13 cellular contexts compared by ENCODE assay signal in the genomic region with DNA sequence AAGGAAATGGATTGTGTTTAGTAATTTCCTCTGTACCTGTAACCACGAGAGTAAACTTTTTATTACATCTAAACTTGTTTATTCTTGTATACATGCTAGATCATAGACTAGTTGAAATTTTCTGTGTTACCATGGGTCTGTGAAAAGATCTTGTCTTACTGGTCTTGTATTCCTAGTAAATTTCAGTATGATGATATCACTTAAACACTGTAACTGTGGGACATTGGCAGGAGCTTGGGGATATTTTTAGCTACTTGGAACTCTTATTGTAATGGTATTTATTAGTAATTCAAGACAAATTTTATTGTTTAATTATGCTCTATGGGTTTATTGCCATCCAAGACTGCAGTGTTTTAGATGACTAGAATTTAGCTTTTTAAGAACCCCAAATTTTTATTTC. TPM values are rescaled to one million over a fixed set of nuclear protein-coding genes. Genes with fewer than 3 reads are reported as not detected.
A peak's percentile ranks its signal among the peaks of the same experiment; 100 is the strongest.
DNase-seq lines count a peak whose midpoint lies in the region; ATAC-seq, FAIRE-seq and TF ChIP-seq lines count a peak whose summit lies in the region.
"Had no signal": no experiment of that assay in that cellular context is flagged by ENCODE, and none has a peak within 500 bp of the region (broad histone marks: within the 10 kb centered on the region; RNA-seq: fewer than 3 reads in every experiment).

No MANE protein-coding gene starts in this region.

- H3K27me3 ChIP-seq in BJ (ENCODE audit: control insufficient read depth, insufficient read depth, low read length) = no peaks in the 10 kb centered on the region
- H3K27me3 ChIP-seq in right lobe of liver = no peaks in the 10 kb centered on the region

- DNase-seq in BJ (ENCODE audit: low read depth) = peak; percentile 89
- peak; percentile 59 for DNase-seq in M059J (ENCODE audit: low read depth)
- peak; percentile 64 for DNase-seq in non-pigmented ciliary epithelial cell (ENCODE audit: low read depth)
- DNase-seq in ureter (ENCODE audit: low spot score) = no peak
- DNase-seq in left lobe of liver (ENCODE audit: low spot score) = no peak
- DNase-seq in right lobe of liver = no peak
- DNase-seq: activated CD8-positive, alpha-beta memory T cell treated with anti-CD3 and anti-CD28 coated beads, Interleukin-2, amount 10 ng/mL, durations not matched to agents 7 days and 5 days; left cardiac atrium; PC-9; T1000 had no signal

- no peaks in the 10 kb centered on the region for H3K9me3 ChIP-seq in right lobe of liver
- H3K9me3 ChIP-seq: thoracic aorta had no signal

- TF ChIP-seq POLR2A in right lobe of liver (IDR thresholded peaks at IDR 0.05) = no peak

- POLR2A ChIA-PET in BJ (lab: Charles Lee) = no interaction called here

- 50% methylated on average over 1 of the region's 1 CpG for WGBS in right lobe of liver (ENCODE audit: insufficient coverage, low coverage, low lambda C conversion rate, missing lambda C conversion rate)

- TF ChIP-seq CTCF in BJ (IDR thresholded peaks at IDR 0.05; ENCODE audit: insufficient read depth, low read depth, low read length) = no peak
- no peak for TF ChIP-seq CTCF in right lobe of liver (IDR thresholded peaks at IDR 0.05)

- intact Hi-C loops in right lobe of liver (cut with DNase I) = no loop called here

- CTCF ChIA-PET in BJ (lab: Yijun Ruan, JAX) = no interaction called here

- ATAC-seq in GM21528 (IDR thresholded peaks at IDR 0.05; ENCODE audit: low FRiP score, unreplicated experiment) (no peak), left lobe of liver (no peak), right lobe of liver (no peak)
- ATAC-seq: activated CD8-positive, alpha-beta memory T cell treated with anti-CD3 and anti-CD28 coated beads, Interleukin-2, amount 10 ng/mL, durations not matched to agents 7 days and 5 days had no signal

- H3K4me1 ChIP-seq in right lobe of liver = no peaks in the 10 kb centered on the region

- H3K36me3 ChIP-seq in BJ (ENCODE audit: control insufficient read depth, insufficient read depth, low read length) = no peaks in the 10 kb centered on the region
- no peaks in the 10 kb centered on the region for H3K36me3 ChIP-seq in right lobe of liver
- H3K36me3 ChIP-seq: thoracic aorta had no signal

- no peak overlapping the region for H3K4me3 ChIP-seq in BJ (ENCODE audit: low read depth, low read length)
- H3K4me3 ChIP-seq in right lobe of liver = no peak overlapping the region
- H3K4me3 ChIP-seq: PC-9, thoracic aorta had no signal

- H3K27ac ChIP-seq in right lobe of liver = no peak overlapping the region
- H3K27ac ChIP-seq: PC-9 had no signal

- peak; percentile 41 for FAIRE-seq in endometrium (lab: Jason Lieb, UNC)

RNA-seq across cellular contexts. Expression of a gene that starts 25.9 kb away (rescaled TPM):
- polyA plus RNA-seq in BJ (2011; rRNA removed) = 8.0 and 8.4 TPM in 2 replicates
- polyA minus RNA-seq in BJ (2011; rRNA and poly(A)+ RNA removed) = 56.5 and 64.5 TPM in 2 replicates
- total RNA-seq in M059J (2014; rRNA removed; shearing (Covaris generic)) = 68.8 and 82.3 TPM in 2 replicates
- 119 TPM for total RNA-seq in ureter
- 27.1 TPM for total RNA-seq in left lobe of liver
- 10 to 100 TPM; 27.0 to 42.4 (median 32.3) TPM for total RNA-seq in right lobe of liver

Comparison
In these comparisons a context has a peak if more than half of its experiments do, and no peak if none do; other contexts are left out.
1. DNase-seq: peak in BJ (single experiment), M059J (single experiment) and non-pigmented ciliary epithelial cell (single experiment); none in ureter (single experiment), left lobe of liver (single experiment) and right lobe of liver (0 of 3).